ENCODE assay signal across 1 cellular context in the genomic region with DNA sequence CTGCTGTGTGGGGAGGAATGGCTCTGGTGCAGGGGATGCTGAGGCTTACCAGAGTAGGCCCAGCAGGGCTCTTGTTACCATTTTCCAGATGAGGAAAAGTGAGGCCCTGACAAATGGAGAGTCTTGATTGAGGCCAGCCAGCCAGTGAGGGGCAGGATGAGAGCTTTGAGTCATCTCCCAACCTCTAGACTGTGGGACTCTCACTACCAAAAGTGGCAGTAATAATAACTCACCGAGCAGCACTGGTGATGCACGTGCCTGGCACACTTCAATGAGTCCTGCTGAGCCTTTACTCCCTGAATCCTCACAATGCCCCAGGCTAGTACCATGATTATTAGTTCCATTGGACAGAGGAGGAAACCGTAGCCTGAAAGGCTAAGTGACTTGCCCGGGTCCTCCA.
TF ChIP-seq lines count a peak whose summit lies in the region.

No MANE protein-coding gene starts in this region.

TF ChIP-seq in IMR-90, 13 proteins besides CTCF, POLR2A, EP300 and RAD21:
- TF ChIP-seq SMC3 (IDR thresholded peaks at IDR 0.05; ENCODE audit: low read depth, low read length) (no peak), BHLHE40 (IDR thresholded peaks at IDR 0.05; ENCODE audit: low read depth, low read length) (peak; percentile 68)
